Comparison of ENCODE assay signal across 1 cellular context in the genomic region with DNA sequence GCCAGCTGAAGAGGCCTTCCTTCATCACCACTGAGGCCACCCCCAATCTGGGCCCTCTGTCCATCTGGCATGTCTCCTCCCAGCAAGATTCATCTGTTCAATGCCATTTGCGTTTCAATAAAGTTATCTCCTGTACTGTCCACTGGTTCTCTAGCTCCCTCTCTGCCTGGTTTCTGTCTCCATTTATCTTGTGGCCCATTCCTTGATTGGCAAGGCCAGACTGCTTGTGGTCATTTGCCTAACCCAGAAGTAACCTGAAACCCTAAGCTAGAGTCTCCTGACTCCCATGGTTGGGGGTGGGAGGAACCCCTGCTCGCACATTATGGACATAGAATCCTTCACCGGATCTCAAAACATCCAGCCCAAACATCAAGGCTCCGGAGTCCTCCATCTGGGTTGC.
TF ChIP-seq lines count a peak whose summit lies in the region.

No MANE protein-coding gene starts in this region.

TF ChIP-seq in GM12878, 131 proteins besides CTCF, POLR2A, EP300 and RAD21:
- TF ChIP-seq, protein P1, sequence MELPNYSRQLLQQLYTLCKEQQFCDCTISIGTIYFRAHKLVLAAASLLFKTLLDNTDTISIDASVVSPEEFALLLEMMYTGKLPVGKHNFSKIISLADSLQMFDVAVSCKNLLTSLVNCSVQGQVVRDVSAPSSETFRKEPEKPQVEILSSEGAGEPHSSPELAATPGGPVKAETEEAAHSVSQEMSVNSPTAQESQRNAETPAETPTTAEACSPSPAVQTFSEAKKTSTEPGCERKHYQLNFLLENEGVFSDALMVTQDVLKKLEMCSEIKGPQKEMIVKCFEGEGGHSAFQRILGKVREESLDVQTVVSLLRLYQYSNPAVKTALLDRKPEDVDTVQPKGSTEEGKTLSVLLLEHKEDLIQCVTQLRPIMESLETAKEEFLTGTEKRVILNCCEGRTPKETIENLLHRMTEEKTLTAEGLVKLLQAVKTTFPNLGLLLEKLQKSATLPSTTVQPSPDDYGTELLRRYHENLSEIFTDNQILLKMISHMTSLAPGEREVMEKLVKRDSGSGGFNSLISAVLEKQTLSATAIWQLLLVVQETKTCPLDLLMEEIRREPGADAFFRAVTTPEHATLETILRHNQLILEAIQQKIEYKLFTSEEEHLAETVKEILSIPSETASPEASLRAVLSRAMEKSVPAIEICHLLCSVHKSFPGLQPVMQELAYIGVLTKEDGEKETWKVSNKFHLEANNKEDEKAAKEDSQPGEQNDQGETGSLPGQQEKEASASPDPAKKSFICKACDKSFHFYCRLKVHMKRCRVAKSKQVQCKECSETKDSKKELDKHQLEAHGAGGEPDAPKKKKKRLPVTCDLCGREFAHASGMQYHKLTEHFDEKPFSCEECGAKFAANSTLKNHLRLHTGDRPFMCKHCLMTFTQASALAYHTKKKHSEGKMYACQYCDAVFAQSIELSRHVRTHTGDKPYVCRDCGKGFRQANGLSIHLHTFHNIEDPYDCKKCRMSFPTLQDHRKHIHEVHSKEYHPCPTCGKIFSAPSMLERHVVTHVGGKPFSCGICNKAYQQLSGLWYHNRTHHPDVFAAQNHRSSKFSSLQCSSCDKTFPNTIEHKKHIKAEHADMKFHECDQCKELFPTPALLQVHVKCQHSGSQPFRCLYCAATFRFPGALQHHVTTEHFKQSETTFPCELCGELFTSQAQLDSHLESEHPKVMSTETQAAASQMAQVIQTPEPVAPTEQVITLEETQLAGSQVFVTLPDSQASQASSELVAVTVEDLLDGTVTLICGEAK (IDR thresholded peaks at IDR 0.05; ENCODE audit: borderline replicate concordance) = peak; percentile 28; the same call in 1 of the 2 replicates
- no peak for TF ChIP-seq BRCA1 (IDR thresholded peaks at IDR 0.05; ENCODE audit: low read depth, low read length)
